Comparison of ENCODE assay signal across 9 cellular contexts in genomic region chr20:41365785-41366545, GRCh38. TPM values are rescaled to one million over a fixed set of nuclear protein-coding genes. Genes with fewer than 3 reads are reported as not detected.
A peak's percentile ranks its signal among the peaks of the same experiment; 100 is the strongest.
DNase-seq lines count a peak whose midpoint lies in the region; ATAC-seq and TF ChIP-seq lines count a peak whose summit lies in the region.
"Had no signal": no experiment of that assay in that cellular context is flagged by ENCODE, and none has a peak within 500 bp of the region (broad histone marks: within the 10 kb centered on the region; RNA-seq: fewer than 3 reads in every experiment).

No MANE protein-coding gene starts in this region.

- H3K27ac ChIP-seq in RWPE2 (ENCODE audit: poor library complexity, severe bottlenecking), result no peak overlapping the region

- ATAC-seq in RWPE2 (ENCODE audit: low read depth), result peak; percentile 44
- ATAC-seq: activated T-helper 17 cell treated with anti-CD3 and anti-CD28 coated beads, Interleukin-2, amount 50 U/mL, for 72 hours had no signal

- DNase-seq in DMS53 (lab: John Stamatoyannopoulos, UW), result peak; percentile 43
- DNase-seq in DMS53 treated with DMSO at 0.1 percent for 48 hours (lab: John Stamatoyannopoulos, UW; ENCODE audit: unreplicated experiment), result no peak
- DNase-seq in RWPE2 (ENCODE audit: low spot score), result peak; percentile 67
- no peak for DNase-seq in stimulated activated naive CD4-positive, alpha-beta T cell (lab: John Stamatoyannopoulos, UW)
- no peak for DNase-seq in NCI-H2196 (lab: John Stamatoyannopoulos, UW; ENCODE audit: unreplicated experiment)
- no peak for DNase-seq in RKO (ENCODE audit: low spot score)

- no peak overlapping the region for H3K9ac ChIP-seq in iPS-15b (ENCODE audit: low read depth, low read length)
- H3K9ac ChIP-seq in skeletal muscle satellite cell (ENCODE audit: low read depth, low read length), result no peak overlapping the region

- H3K4me1 ChIP-seq in RWPE2 (ENCODE audit: insufficient read depth, poor library complexity, severe bottlenecking), result no peaks in the 10 kb centered on the region
- no peaks in the 10 kb centered on the region for H3K4me1 ChIP-seq in iPS-15b (ENCODE audit: control insufficient read depth, insufficient read depth, low read length)
- peaks cover 8% of the 10 kb centered on the region for H3K4me1 ChIP-seq in skeletal muscle satellite cell (ENCODE audit: control insufficient read depth, insufficient read depth, low read length)

- no peak for TF ChIP-seq CTCF in RWPE2 (IDR thresholded peaks at IDR 0.05; ENCODE audit: poor library complexity, severe bottlenecking)

- H3K36me3 ChIP-seq in RWPE2 (ENCODE audit: low read depth) (no peaks in the 10 kb centered on the region), iPS-15b (ENCODE audit: control insufficient read depth, insufficient read depth, low read length) (no peaks in the 10 kb centered on the region), skeletal muscle satellite cell (ENCODE audit: insufficient read depth, low read length) (no peaks in the 10 kb centered on the region)

- H3K4me2 ChIP-seq in skeletal muscle satellite cell (ENCODE audit: low read length), result peak overlapping the region; percentile 73

- peaks cover 36% of the 10 kb centered on the region for H3K27me3 ChIP-seq in RWPE2 (ENCODE audit: insufficient read depth, poor library complexity, severe bottlenecking)
- peaks cover 39% of the 10 kb centered on the region for H3K27me3 ChIP-seq in iPS-15b (ENCODE audit: control insufficient read depth, insufficient read depth, low read length)
- peaks cover 45% of the 10 kb centered on the region for H3K27me3 ChIP-seq in skeletal muscle satellite cell (ENCODE audit: control insufficient read depth, insufficient read depth, low read length)

- H3K9me3 ChIP-seq in RWPE2 (ENCODE audit: severe bottlenecking) (no peaks in the 10 kb centered on the region), iPS-15b (ENCODE audit: control insufficient read depth, insufficient read depth, low read length) (no peaks in the 10 kb centered on the region), skeletal muscle satellite cell (replicated peaks; ENCODE audit: low read length) (no peaks in the 10 kb centered on the region)

- H3K4me3 ChIP-seq in RWPE2 (ENCODE audit: severe bottlenecking) (peak overlapping the region; percentile 23), iPS-15b (ENCODE audit: low read depth, low read length) (peak overlapping the region; percentile 28), skeletal muscle satellite cell (ENCODE audit: low read length) (peak overlapping the region; percentile 32)

RNA-seq across cellular contexts. Expression of gene EMILIN3, which starts 0.7 kb away (rescaled TPM):
- not detected in 2 replicates for total RNA-seq in skeletal muscle satellite cell (2012; rRNA removed)
- total RNA-seq: activated T-helper 17 cell treated with anti-CD3 and anti-CD28 coated beads, Interleukin-2, amount 50 U/mL, for 72 hours had no signal

RNA-seq across cellular contexts. Expression of gene LPIN3, which starts 25.3 kb away (rescaled TPM):
- total RNA-seq in skeletal muscle satellite cell (2012; rRNA removed), result 13.5 and 19.5 TPM in 2 replicates

RNA-seq across cellular contexts. Expression of gene ZHX3, which starts 48.4 kb away (rescaled TPM):
- total RNA-seq in skeletal muscle satellite cell (2012; rRNA removed), result 27.1 and 29.1 TPM in 2 replicates

Comparison
In these comparisons a context has a peak if more than half of its experiments do, and no peak if none do; other contexts are left out.
1. DNase-seq: peak in DMS53 (single experiment) and RWPE2 (single experiment); none in DMS53 treated with DMSO at 0.1 percent for 48 hours (single experiment), stimulated activated naive CD4-positive, alpha-beta T cell (0 of 6), NCI-H2196 (single experiment) and RKO (single experiment).
2. Peak in every context shown above with its lines, with median percentiles within 50 percentile points of each other: H3K4me3 ChIP-seq.